ENCODE assay signal across 18 cellular contexts in genomic region chr1:164726235-164726634, GRCh38.
DNase-seq lines count a peak whose midpoint lies in the region; ATAC-seq and TF ChIP-seq lines count a peak whose summit lies in the region.
"Had no signal": no experiment of that assay in that cellular context is flagged by ENCODE, and none has a peak within 500 bp of the region (broad histone marks: within the 10 kb centered on the region; RNA-seq: fewer than 3 reads in every experiment).

No MANE protein-coding gene starts in this region.

- H3K4me3 Mint-ChIP-seq in osteocyte (ENCODE audit: unreplicated experiment): no peak overlapping the region
- no peak overlapping the region for H3K4me3 Mint-ChIP-seq in activated CD4-positive, alpha-beta T cell treated with anti-CD3 and anti-CD28 coated beads, Interleukin-2, amount 10 ng/mL, durations not matched to agents 7 days and 5 days
- H3K4me3 Mint-ChIP-seq: CD8-positive, alpha-beta memory T cell; nephron; stimulated activated naive CD8-positive, alpha-beta T cell treated with anti-CD3 and anti-CD28 coated beads, Interleukin-15, Interleukin-2, amounts not matched to agents 100 ng/mL and 50 ng/mL, for 24 hours had no signal

- H3K27ac ChIP-seq in PC-9: no peak overlapping the region
- H3K27ac ChIP-seq: HL-60, WERI-Rb-1 had no signal

- H3K79me2 ChIP-seq in PC-9 (ENCODE audit: low read depth): no peaks in the 10 kb centered on the region

- CTCF ChIA-PET in PC-9 (lab: Charles Lee): no interaction called here
- CTCF ChIA-PET in activated CD4-positive, alpha-beta T cell treated with anti-CD3 and anti-CD28 coated beads, Interleukin-2, amount 10 ng/mL, durations not matched to agents 7 days and 5 days (lab: Charles Lee): no interaction called here

- DNase-seq in EH (ENCODE audit: low read depth) (peak; percentile 98), PC-9 (no peak), epidermal melanocyte (ENCODE audit: insufficient read length, low spot score) (peak; percentile 34), non-pigmented ciliary epithelial cell (ENCODE audit: low read depth) (peak; percentile 89), osteocyte (ENCODE audit: extremely low spot score, unreplicated experiment) (no peak)
- no peak for DNase-seq in activated CD4-positive, alpha-beta T cell treated with anti-CD3 and anti-CD28 coated beads, Interleukin-2, amount 10 ng/mL, durations not matched to agents 7 days and 5 days
- DNase-seq: activated gamma-delta T cell; caudate nucleus; CD8-positive, alpha-beta memory T cell; left ventricle myocardium superior; NCI-H2107; SW 1271; WERI-Rb-1 had no signal

- no peaks in the 10 kb centered on the region for H3K27me3 ChIP-seq in PC-9 (ENCODE audit: insufficient read depth, low read depth)

- H3F3A ChIP-seq in PC-9 (ENCODE audit: insufficient read depth, low read depth): no peaks in the 10 kb centered on the region

- no peaks in the 10 kb centered on the region for H4K20me1 ChIP-seq in PC-9 (ENCODE audit: insufficient read depth)

- TF ChIP-seq CTCF in PC-9 (conservative IDR thresholded peaks at IDR 0.05) (no peak), osteocyte (IDR thresholded peaks at IDR 0.05) (no peak)

- H3K27me3 Mint-ChIP-seq in osteocyte (ENCODE audit: unreplicated experiment): no peaks in the 10 kb centered on the region
- no peaks in the 10 kb centered on the region for H3K27me3 Mint-ChIP-seq in activated CD4-positive, alpha-beta T cell treated with anti-CD3 and anti-CD28 coated beads, Interleukin-2, amount 10 ng/mL, durations not matched to agents 7 days and 5 days
- H3K27me3 Mint-ChIP-seq: stimulated activated naive CD8-positive, alpha-beta T cell treated with anti-CD3 and anti-CD28 coated beads, Interleukin-15, Interleukin-2, amounts not matched to agents 100 ng/mL and 50 ng/mL, for 24 hours had no signal

- no TSS peak for BruUV-seq in PC-9 (replicated peaks; lab: Mats Ljungman, UMichigan)

- POLR2A ChIA-PET in PC-9 (lab: Charles Lee; ENCODE audit: unreplicated experiment): no interaction called here
- POLR2A ChIA-PET in activated CD4-positive, alpha-beta T cell treated with anti-CD3 and anti-CD28 coated beads, Interleukin-2, amount 10 ng/mL, durations not matched to agents 7 days and 5 days (lab: Charles Lee): no interaction called here

- no peak overlapping the region for H3K4me3 ChIP-seq in PC-9

- H3K4me2 ChIP-seq in PC-9: 0 out of 2 replicates have a peak overlapping the region, but pooled peaks have one; percentile 1

- H3K9me3 Mint-ChIP-seq in osteocyte (ENCODE audit: unreplicated experiment): no peaks in the 10 kb centered on the region
- H3K9me3 Mint-ChIP-seq in activated CD4-positive, alpha-beta T cell treated with anti-CD3 and anti-CD28 coated beads, Interleukin-2, amount 10 ng/mL, durations not matched to agents 7 days and 5 days: no peaks in the 10 kb centered on the region
- H3K9me3 Mint-ChIP-seq: nephron; stimulated activated naive CD8-positive, alpha-beta T cell treated with anti-CD3 and anti-CD28 coated beads, Interleukin-15, Interleukin-2, amounts not matched to agents 100 ng/mL and 50 ng/mL, for 24 hours had no signal

- no peaks in the 10 kb centered on the region for H3K36me3 Mint-ChIP-seq in osteocyte (ENCODE audit: unreplicated experiment)
- no peaks in the 10 kb centered on the region for H3K36me3 Mint-ChIP-seq in activated CD4-positive, alpha-beta T cell treated with anti-CD3 and anti-CD28 coated beads, Interleukin-2, amount 10 ng/mL, durations not matched to agents 7 days and 5 days (ENCODE audit: low read depth)
- H3K36me3 Mint-ChIP-seq: CD8-positive, alpha-beta memory T cell had no signal

- H3K27ac Mint-ChIP-seq in osteocyte (ENCODE audit: unreplicated experiment): no peak overlapping the region
- H3K27ac Mint-ChIP-seq in activated CD4-positive, alpha-beta T cell treated with anti-CD3 and anti-CD28 coated beads, Interleukin-2, amount 10 ng/mL, durations not matched to agents 7 days and 5 days: no peak overlapping the region
- H3K27ac Mint-ChIP-seq: CD8-positive, alpha-beta memory T cell; nephron; stimulated activated naive CD8-positive, alpha-beta T cell treated with anti-CD3 and anti-CD28 coated beads, Interleukin-15, Interleukin-2, amounts not matched to agents 100 ng/mL and 50 ng/mL, for 24 hours had no signal

- peaks cover 28% of the 10 kb centered on the region for H3K4me1 Mint-ChIP-seq in osteocyte (ENCODE audit: unreplicated experiment)
- H3K4me1 Mint-ChIP-seq in activated CD4-positive, alpha-beta T cell treated with anti-CD3 and anti-CD28 coated beads, Interleukin-2, amount 10 ng/mL, durations not matched to agents 7 days and 5 days: peaks cover under 1% of the 10 kb centered on the region
- H3K4me1 Mint-ChIP-seq: CD8-positive, alpha-beta memory T cell had no signal

- ATAC-seq in HG02852 (IDR thresholded peaks at IDR 0.05; ENCODE audit: unreplicated experiment): no peak
- no peak for ATAC-seq in HG03521 (IDR thresholded peaks at IDR 0.05; ENCODE audit: unreplicated experiment)
- ATAC-seq: left ventricle myocardium superior had no signal

- no peaks in the 10 kb centered on the region for H3K36me3 ChIP-seq in PC-9 (ENCODE audit: low read depth)
- H3K36me3 ChIP-seq: WERI-Rb-1 had no signal

- peaks cover 12% of the 10 kb centered on the region for H3K4me1 ChIP-seq in PC-9 (replicated peaks; ENCODE audit: insufficient read depth)

- intact Hi-C loops in PC-9 (cut with micrococcal nuclease; ENCODE audit: unreplicated experiment): no loop called here

- no peaks in the 10 kb centered on the region; the same call in 1 of the 2 replicates for H3K9me2 ChIP-seq in PC-9 (ENCODE audit: insufficient read depth)

- H2AFZ ChIP-seq in PC-9: no peak overlapping the region

- no peaks in the 10 kb centered on the region; the same call in 1 of the 2 replicates for H3K9me3 ChIP-seq in PC-9 (ENCODE audit: insufficient read depth, low read depth)

Comparison
In these comparisons a context has a peak if more than half of its experiments do, and no peak if none do; other contexts are left out.
1. DNase-seq: peak in EH (single experiment), epidermal melanocyte (single experiment) and non-pigmented ciliary epithelial cell (single experiment); none in PC-9 (0 of 2), osteocyte (single experiment) and activated CD4-positive, alpha-beta T cell treated with anti-CD3 and anti-CD28 coated beads, Interleukin-2, amount 10 ng/mL, durations not matched to agents 7 days and 5 days (single experiment).